2 cellular contexts compared by ENCODE assay signal in genomic region chr5:130992621-130993020, GRCh38.
TF ChIP-seq lines count a peak whose summit lies in the region.

No MANE protein-coding gene starts in this region.

TF ChIP-seq in SK-N-SH, 30 proteins besides CTCF, POLR2A, EP300 and RAD21 (continued from another document):
- TF ChIP-seq POLR2AphosphoS5 (IDR thresholded peaks at IDR 0.05; ENCODE audit: low read depth, low read length) (no peak), MAX (IDR thresholded peaks at IDR 0.05; ENCODE audit: low read depth) (no peak), GATA2 (CRISPR knock-in tag; IDR thresholded peaks at IDR 0.05) (no peak), TAF1 (IDR thresholded peaks at IDR 0.05; ENCODE audit: borderline replicate concordance, low read depth, low read length) (no peak), ELF1 (IDR thresholded peaks at IDR 0.05) (no peak), IRF3 (IDR thresholded peaks at IDR 0.05; ENCODE audit: low read depth, low read length) (no peak), SIN3A (IDR thresholded peaks at IDR 0.05; ENCODE audit: borderline replicate concordance, low read depth, low read length) (no peak), FOXM1 (IDR thresholded peaks at IDR 0.05; ENCODE audit: low read depth) (no peak)

TF ChIP-seq in SK-N-SH treated with all-trans-retinoic acid at 6 μM for 48 hours, 23 proteins besides CTCF, POLR2A, EP300 and RAD21 (continued from another document):
- TF ChIP-seq ZC3H10 (CRISPR knock-in tag; IDR thresholded peaks at IDR 0.05) (no peak), POU6F1 (CRISPR knock-in tag; IDR thresholded peaks at IDR 0.05; ENCODE audit: borderline replicate concordance, low read depth) (no peak), PPARA (CRISPR knock-in tag; IDR thresholded peaks at IDR 0.05; ENCODE audit: borderline replicate concordance) (no peak), CSDC2 (CRISPR knock-in tag; IDR thresholded peaks at IDR 0.05) (no peak), TOX (CRISPR knock-in tag; IDR thresholded peaks at IDR 0.05; ENCODE audit: borderline replicate concordance) (no peak), ZFP3 (CRISPR knock-in tag; IDR thresholded peaks at IDR 0.05) (no peak), ARNTL (CRISPR knock-in tag; IDR thresholded peaks at IDR 0.05; ENCODE audit: borderline replicate concordance, low read depth) (no peak)
- TF ChIP-seq, protein P1, sequence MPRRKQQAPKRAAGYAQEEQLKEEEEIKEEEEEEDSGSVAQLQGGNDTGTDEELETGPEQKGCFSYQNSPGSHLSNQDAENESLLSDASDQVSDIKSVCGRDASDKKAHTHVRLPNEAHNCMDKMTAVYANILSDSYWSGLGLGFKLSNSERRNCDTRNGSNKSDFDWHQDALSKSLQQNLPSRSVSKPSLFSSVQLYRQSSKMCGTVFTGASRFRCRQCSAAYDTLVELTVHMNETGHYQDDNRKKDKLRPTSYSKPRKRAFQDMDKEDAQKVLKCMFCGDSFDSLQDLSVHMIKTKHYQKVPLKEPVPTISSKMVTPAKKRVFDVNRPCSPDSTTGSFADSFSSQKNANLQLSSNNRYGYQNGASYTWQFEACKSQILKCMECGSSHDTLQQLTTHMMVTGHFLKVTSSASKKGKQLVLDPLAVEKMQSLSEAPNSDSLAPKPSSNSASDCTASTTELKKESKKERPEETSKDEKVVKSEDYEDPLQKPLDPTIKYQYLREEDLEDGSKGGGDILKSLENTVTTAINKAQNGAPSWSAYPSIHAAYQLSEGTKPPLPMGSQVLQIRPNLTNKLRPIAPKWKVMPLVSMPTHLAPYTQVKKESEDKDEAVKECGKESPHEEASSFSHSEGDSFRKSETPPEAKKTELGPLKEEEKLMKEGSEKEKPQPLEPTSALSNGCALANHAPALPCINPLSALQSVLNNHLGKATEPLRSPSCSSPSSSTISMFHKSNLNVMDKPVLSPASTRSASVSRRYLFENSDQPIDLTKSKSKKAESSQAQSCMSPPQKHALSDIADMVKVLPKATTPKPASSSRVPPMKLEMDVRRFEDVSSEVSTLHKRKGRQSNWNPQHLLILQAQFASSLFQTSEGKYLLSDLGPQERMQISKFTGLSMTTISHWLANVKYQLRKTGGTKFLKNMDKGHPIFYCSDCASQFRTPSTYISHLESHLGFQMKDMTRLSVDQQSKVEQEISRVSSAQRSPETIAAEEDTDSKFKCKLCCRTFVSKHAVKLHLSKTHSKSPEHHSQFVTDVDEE (CRISPR knock-in tag; IDR thresholded peaks at IDR 0.05), result no peak
